In the genomic region with DNA sequence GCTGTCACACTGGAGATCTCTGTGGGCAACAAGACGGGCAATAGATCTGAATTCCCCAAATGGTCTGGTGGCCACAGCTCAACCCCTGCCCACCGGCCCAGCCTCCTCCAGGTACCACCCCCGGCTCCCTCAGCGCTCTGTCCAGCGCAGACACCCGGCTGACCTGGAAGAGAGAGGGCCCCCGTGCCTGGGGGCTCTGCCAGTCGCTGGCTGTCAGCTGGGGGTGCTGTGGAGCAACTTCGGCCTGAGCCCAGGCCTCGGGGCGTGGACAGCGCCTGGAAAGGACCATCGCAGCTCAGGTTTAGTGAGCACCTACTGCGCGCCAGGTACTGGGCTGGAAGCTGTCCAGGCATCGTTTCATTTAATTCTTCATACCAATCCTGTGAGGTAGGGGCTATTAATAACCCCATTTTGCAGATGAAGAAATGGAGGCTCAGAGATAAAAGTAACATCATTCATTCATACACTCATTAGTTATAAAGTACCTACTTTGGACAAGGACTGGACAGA, we compare ENCODE assay signal across 22 cellular contexts. TPM values are rescaled to one million over a fixed set of nuclear protein-coding genes. Genes with fewer than 3 reads are reported as not detected.
A peak's percentile ranks its signal among the peaks of the same experiment; 100 is the strongest.
DNase-seq lines count a peak whose midpoint lies in the region; ATAC-seq, FAIRE-seq and TF ChIP-seq lines count a peak whose summit lies in the region.
"Had no signal": no experiment of that assay in that cellular context is flagged by ENCODE, and none has a peak within 500 bp of the region (broad histone marks: within the 10 kb centered on the region; RNA-seq: fewer than 3 reads in every experiment).

No MANE protein-coding gene starts in this region.

- no peak for FAIRE-seq in GM12892 (lab: Jason Lieb, UNC)
- FAIRE-seq: keratinocyte had no signal

- H3K9me3 ChIP-seq in DOHH2 (ENCODE audit: control insufficient read depth, insufficient read depth, low read length): no peaks in the 10 kb centered on the region
- no peaks in the 10 kb centered on the region for H3K9me3 ChIP-seq in OCI-LY1 (ENCODE audit: low read length)
- H3K9me3 ChIP-seq in neuronal stem cell (replicated peaks in 1 of 2; ENCODE audit: control insufficient read depth in 2 of 2, insufficient read depth in 1 of 2, low read depth in 1 of 2, low read length in 2 of 2): no peaks in the 10 kb centered on the region

- H3K4me1 ChIP-seq in DOHH2 (ENCODE audit: control insufficient read depth, low read length) (peaks cover 42% of the 10 kb centered on the region), OCI-LY1 (ENCODE audit: insufficient read depth, low read length, severe bottlenecking) (peaks cover 23% of the 10 kb centered on the region), neuronal stem cell (ENCODE audit: control insufficient read depth in 2 of 2, insufficient read depth in 1 of 2, low read depth in 1 of 2, low read length in 2 of 2) (peaks cover 10 to 13% of the 10 kb centered on the region in 2 donors)

- H3F3A ChIP-seq in DOHH2 (ENCODE audit: control insufficient read depth, insufficient read depth) (peaks cover 6% of the 10 kb centered on the region), OCI-LY1 (ENCODE audit: insufficient read depth, low read length) (no peaks in the 10 kb centered on the region)

- H2AK5ac ChIP-seq in neuronal stem cell (ENCODE audit: low read depth, low read length): no peak overlapping the region

- DNase-seq in coronary artery (ENCODE audit: low spot score): no peak
- DNase-seq in neuronal stem cell (ENCODE audit: low spot score): no peak
- no peak for DNase-seq in GM12892 (ENCODE audit: insufficient read length)
- no peak for DNase-seq in amygdala (lab: John Stamatoyannopoulos, UW)
- DNase-seq in stimulated activated CD4-positive, alpha-beta T cell treated with anti-CD3 and anti-CD28 coated beads, Interleukin-4, amount 100 ng/mL, for 4 hours: no peak
- DNase-seq: activated B cell treated with CpG ODN at 0.5 μM for 24 hours; activated CD4-positive, alpha-beta T cell treated with anti-CD3 and anti-CD28 coated beads, Interleukin-2, amount 50 U/mL, for 48 hours; aorta; cerebellar nuclear complex; effector memory CD8-positive, alpha-beta T cell; GF-D8; mammary epithelial cell; NCI-H1694; NCI-H774; occipital lobe had no signal

- no peak for ATAC-seq in GM21576 (IDR thresholded peaks at IDR 0.05; ENCODE audit: unreplicated experiment)
- ATAC-seq: effector memory CD8-positive, alpha-beta T cell; right cardiac atrium; stimulated activated effector memory CD8-positive, alpha-beta T cell treated with anti-CD3 and anti-CD28 coated beads, Interleukin-12 subunit alpha, Interleukin-12 subunit beta, amount 100 ng/mL, for 72 hours had no signal

- H2BK12ac ChIP-seq in neuronal stem cell (ENCODE audit: low read length): no peak overlapping the region

- H3K4me3 ChIP-seq in DOHH2 (ENCODE audit: low read length) (no peak overlapping the region), OCI-LY1 (ENCODE audit: low read depth, low read length, poor library complexity, severe bottlenecking) (no peak overlapping the region), coronary artery (no peak overlapping the region), neuronal stem cell (ENCODE audit: low read length in 2 of 2) (no peak overlapping the region)
- H3K4me3 ChIP-seq: SK-N-MC had no signal

- TF ChIP-seq CTCF in DOHH2 (IDR thresholded peaks at IDR 0.05; ENCODE audit: low read depth, low read length, poor library complexity, severe bottlenecking) (peak; percentile 14), OCI-LY1 (IDR thresholded peaks at IDR 0.05; ENCODE audit: low read length) (peak; percentile 18; the same call in 1 of the 2 replicates), coronary artery (IDR thresholded peaks at IDR 0.05) (no peak)

- H2AFZ ChIP-seq in OCI-LY1 (ENCODE audit: low read length): no peak overlapping the region
- no peak overlapping the region for H2AFZ ChIP-seq in neuronal stem cell (ENCODE audit: low read length)

- H3K9ac ChIP-seq in OCI-LY1 (ENCODE audit: low read length): no peak overlapping the region
- no peak overlapping the region for H3K9ac ChIP-seq in neuronal stem cell (ENCODE audit: low read depth, low read length, poor library complexity)

- no peak overlapping the region for H4K91ac ChIP-seq in neuronal stem cell (ENCODE audit: low read depth, low read length, poor library complexity)

- no peaks in the 10 kb centered on the region for H3K79me2 ChIP-seq in DOHH2 (ENCODE audit: control insufficient read depth, low read length)
- no peaks in the 10 kb centered on the region for H3K79me2 ChIP-seq in OCI-LY1 (ENCODE audit: insufficient read depth, low read length)

- no peaks in the 10 kb centered on the region for H3K27me3 ChIP-seq in DOHH2 (ENCODE audit: control insufficient read depth, low read length)
- H3K27me3 ChIP-seq in OCI-LY1 (ENCODE audit: insufficient read depth, low read length): no peaks in the 10 kb centered on the region
- H3K27me3 ChIP-seq in neuronal stem cell (ENCODE audit: control insufficient read depth in 3 of 3, insufficient read depth in 3 of 3, low read depth in 1 of 3, low read length in 3 of 3): no peaks in the 10 kb centered on the region

- TF ChIP-seq POLR2A in GM12892 (IDR thresholded peaks at IDR 0.05; ENCODE audit: low read depth, low read length): no peak

- H3K4me2 ChIP-seq in DOHH2 (ENCODE audit: low read length) (no peak overlapping the region), OCI-LY1 (ENCODE audit: low read length) (no peak overlapping the region), neuronal stem cell (ENCODE audit: insufficient read depth, low read length, poor library complexity, severe bottlenecking) (no peak overlapping the region)

- H3K9me2 ChIP-seq in DOHH2 (replicated peaks; ENCODE audit: control insufficient read depth, low read length) (no peaks in the 10 kb centered on the region), OCI-LY1 (ENCODE audit: low read depth, low read length) (no peaks in the 10 kb centered on the region)

- no peak overlapping the region for H3K4ac ChIP-seq in neuronal stem cell (ENCODE audit: low read length)

- H3K79me1 ChIP-seq in neuronal stem cell (ENCODE audit: low read depth, low read length): peaks cover 20% of the 10 kb centered on the region

- H3K18ac ChIP-seq in neuronal stem cell (ENCODE audit: low read length): peak overlapping the region; percentile 25

- no peak overlapping the region for H3K14ac ChIP-seq in neuronal stem cell (ENCODE audit: low read length)

- H2BK5ac ChIP-seq in neuronal stem cell (ENCODE audit: low read length): no peak overlapping the region

- H2BK15ac ChIP-seq in neuronal stem cell (ENCODE audit: low read length): no peak overlapping the region

- H4K8ac ChIP-seq in neuronal stem cell (ENCODE audit: low read depth, low read length): no peak overlapping the region

- H4K20me1 ChIP-seq in DOHH2 (ENCODE audit: control insufficient read depth, insufficient read depth, low read depth, low read length) (peaks cover 3% of the 10 kb centered on the region; the same call in 1 of the 2 replicates), OCI-LY1 (ENCODE audit: insufficient read depth, low read length) (no peaks in the 10 kb centered on the region)

- no peak overlapping the region for H2BK120ac ChIP-seq in neuronal stem cell (ENCODE audit: low read depth, low read length)

- no peaks in the 10 kb centered on the region for H3K36me3 ChIP-seq in DOHH2 (ENCODE audit: control insufficient read depth, low read length)
- H3K36me3 ChIP-seq in OCI-LY1 (ENCODE audit: insufficient read depth, low read length): peaks cover 14% of the 10 kb centered on the region
- peaks cover 42 to 82% of the 10 kb centered on the region in 2 donors for H3K36me3 ChIP-seq in neuronal stem cell (replicated peaks in 1 of 2; ENCODE audit: control insufficient read depth in 2 of 2, insufficient read depth in 2 of 2, low read length in 2 of 2)

- WGBS in neuronal stem cell (ENCODE audit: extremely low coverage in 2 of 2, insufficient read length in 2 of 2, insufficient replicate concordance in 1 of 2), 2 donors: no CpG with 5 or more reads among the region's 16 CpGs

- no peak overlapping the region for H3K27ac ChIP-seq in DOHH2 (ENCODE audit: low read depth, low read length)
- no peak overlapping the region for H3K27ac ChIP-seq in OCI-LY1 (ENCODE audit: low read depth, low read length, poor library complexity, severe bottlenecking)
- H3K27ac ChIP-seq in coronary artery: peak overlapping the region; percentile 37 to 98
- H3K27ac ChIP-seq in neuronal stem cell (replicated peaks; ENCODE audit: low read length): no peak overlapping the region
- H3K27ac ChIP-seq: SK-N-MC had no signal

- no peak overlapping the region for H3K23ac ChIP-seq in neuronal stem cell (ENCODE audit: low read depth, low read length, poor library complexity)

RNA-seq across cellular contexts. Expression of a gene that starts 51.0 kb away (rescaled TPM):
- polyA plus RNA-seq in neuronal stem cell (2013, experiment 1 of 2): 22.9 TPM
- 22.9 TPM for polyA plus RNA-seq in neuronal stem cell (2013, experiment 2 of 2)
- polyA plus RNA-seq in GM12892 (2012; ENCODE audit: missing spikeins): 2.8 TPM

Comparison
In these comparisons a context has a peak if more than half of its experiments do, and no peak if none do; other contexts are left out.
1. H3K27ac ChIP-seq: peak in coronary artery (2 of 2); none in DOHH2 (single experiment), OCI-LY1 (single experiment) and neuronal stem cell (single experiment).